8 cellular contexts compared by ENCODE assay signal in genomic region chr15:55108858-55109518, GRCh38.
DNase-seq lines count a peak whose midpoint lies in the region; ATAC-seq and TF ChIP-seq lines count a peak whose summit lies in the region.

No MANE protein-coding gene starts in this region.

- no peaks in the 10 kb centered on the region for H3K4me1 ChIP-seq in psoas muscle

- peak; percentile 71 for TF ChIP-seq CTCF in BJ (IDR thresholded peaks at IDR 0.05; ENCODE audit: insufficient read depth, low read depth, low read length)
- TF ChIP-seq CTCF in psoas muscle (IDR thresholded peaks at IDR 0.05): peak; percentile 60

- POLR2A ChIA-PET in BJ (lab: Charles Lee): no interaction called here

- ATAC-seq in GM18867 (IDR thresholded peaks at IDR 0.05; ENCODE audit: unreplicated experiment) (peak; percentile 74), HG03565 (IDR thresholded peaks at IDR 0.05; ENCODE audit: unreplicated experiment) (peak; percentile 71), Right ventricle myocardium superior (ENCODE audit: poor library complexity) (no peak), psoas muscle (peak in 3 of 4 donors; percentile 54 to 79 (median 70)), esophagus mucosa (no peak)

- CTCF ChIA-PET in BJ (lab: Yijun Ruan, JAX): interaction anchor here (0.6 to 1.3 kb wide), 4 partner anchors 15 to 204 kb away, joined by 3 to 4 read pairs (median 3); no protein-coding TSS in a partner anchor

- no peaks in the 10 kb centered on the region for H3K9me3 ChIP-seq in psoas muscle

- intact Hi-C loops in Right ventricle myocardium superior (cut with DNase I) (no loop called here), psoas muscle (cut with DNase I) (no loop called here)

- H3K4me3 ChIP-seq in BJ (ENCODE audit: low read depth, low read length): no peak overlapping the region
- H3K4me3 ChIP-seq in psoas muscle: no peak overlapping the region

- H3K27ac ChIP-seq in psoas muscle: no peak overlapping the region

- no peaks in the 10 kb centered on the region for H3K27me3 ChIP-seq in BJ (ENCODE audit: control insufficient read depth, insufficient read depth, low read length)
- H3K27me3 ChIP-seq in psoas muscle (ENCODE audit: insufficient read depth in 3 of 3, low read length in 2 of 3): no peaks in the 10 kb centered on the region

- H3K36me3 ChIP-seq in BJ (ENCODE audit: control insufficient read depth, insufficient read depth, low read length) (no peaks in the 10 kb centered on the region), psoas muscle (ENCODE audit: insufficient read depth in 1 of 2, low read depth in 1 of 2) (no peaks in the 10 kb centered on the region)

- 22 to 27% (median 23%) methylated on average over 9 of the region's 9 CpGs for WGBS in psoas muscle, 3 donors

- DNase-seq in BJ (ENCODE audit: low read depth) (no peak), RKO (ENCODE audit: low spot score) (peak; percentile 59), Right ventricle myocardium superior (peak; percentile 75), psoas muscle (peak; percentile 64 to 71)
- DNase-seq in activated naive CD4-positive, alpha-beta T cell (lab: John Stamatoyannopoulos, UW): peak; percentile 2 to 12 (median 7)

Comparison
In these comparisons a context has a peak if more than half of its experiments do, and no peak if none do; other contexts are left out.
1. ATAC-seq: peak in GM18867 (single experiment), HG03565 (single experiment) and psoas muscle (3 of 4); none in Right ventricle myocardium superior (single experiment) and esophagus mucosa (single experiment).